23 cellular contexts compared by ENCODE assay signal in the genomic region with DNA sequence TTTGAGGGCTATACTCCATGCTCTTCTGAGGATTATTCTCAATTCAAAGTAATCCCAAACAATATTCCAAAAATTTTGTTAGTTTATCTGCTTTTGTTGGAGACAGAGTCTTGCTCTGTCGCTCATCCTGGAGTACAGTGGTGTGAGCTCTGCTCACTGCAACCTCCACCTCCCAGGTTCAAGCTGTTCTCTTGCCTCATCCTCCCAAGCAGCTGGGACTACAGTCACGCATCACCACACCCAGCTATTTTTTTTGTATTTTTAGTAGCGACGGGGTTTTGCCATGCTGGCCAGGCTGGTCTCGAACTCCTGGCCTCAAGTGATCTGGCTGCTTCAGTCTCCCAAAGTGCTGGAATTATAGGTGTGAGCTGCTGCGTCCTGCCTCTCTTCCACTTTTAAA. TPM values are rescaled to one million over a fixed set of nuclear protein-coding genes. Genes with fewer than 3 reads are reported as not detected.
DNase-seq lines count a peak whose midpoint lies in the region; ATAC-seq, FAIRE-seq and TF ChIP-seq lines count a peak whose summit lies in the region.
"Had no signal": no experiment of that assay in that cellular context is flagged by ENCODE, and none has a peak within 500 bp of the region (broad histone marks: within the 10 kb centered on the region; RNA-seq: fewer than 3 reads in every experiment).

No MANE protein-coding gene starts in this region.

- FAIRE-seq in urothelium cell line (lab: Jason Lieb, UNC): no peak

- TF ChIP-seq POLR2A in thyroid gland (IDR thresholded peaks at IDR 0.05): no peak

- intact Hi-C loops in left ventricle myocardium superior (cut with micrococcal nuclease) (no loop called here), left cardiac atrium (cut with DNase I) (no loop called here), thyroid gland (cut with DNase I) (no loop called here)

- 58 to 68% methylated on average over 6 of the region's 6 CpGs for WGBS in thyroid gland, 2 donors

- peaks cover 29% of the 10 kb centered on the region for H3K4me1 ChIP-seq in RWPE2 (ENCODE audit: insufficient read depth, poor library complexity, severe bottlenecking)
- peaks cover 8 to 9% of the 10 kb centered on the region in 2 donors for H3K4me1 ChIP-seq in thyroid gland
- H3K4me1 ChIP-seq: SJCRH30 had no signal

- no peaks in the 10 kb centered on the region for H3K27me3 ChIP-seq in RWPE2 (ENCODE audit: insufficient read depth, poor library complexity, severe bottlenecking)
- H3K27me3 ChIP-seq in thyroid gland: no peaks in the 10 kb centered on the region
- H3K27me3 ChIP-seq: ascending aorta, SJCRH30 had no signal

- DNase-seq in left ventricle myocardium superior (no peak), left cardiac atrium (no peak), RWPE2 (ENCODE audit: low spot score) (no peak), kidney tubule cell (ENCODE audit: low spot score) (peak; percentile 70), thyroid gland (peak; percentile 19 to 21), urothelium cell line (ENCODE audit: low spot score) (no peak), retina (no peak), GM10266 (ENCODE audit: extremely low spot score) (no peak)
- DNase-seq: activated CD4-positive, alpha-beta T cell treated with anti-CD3 and anti-CD28 coated beads, Interleukin-2, amount 50 U/mL, for 48 hours; activated naive CD4-positive, alpha-beta T cell treated with Interleukin-2 at 50 U/mL for 16 hours; activated T-cell treated with anti-CD3 and anti-CD28 coated beads for 4 hours; CD4-positive, CD25-positive, alpha-beta regulatory T cell; DMS79 treated with DMSO at 0.1 percent for 48 hours; effector memory CD8-positive, alpha-beta T cell; GOT3; NCI-H1105 treated with DMSO at 0.1 percent for 48 hours; NCI-H69; OCI-M1; SJCRH30; stimulated activated CD4-positive, alpha-beta T cell treated with anti-CD3 and anti-CD28 coated beads, Interleukin-4, amount 100 ng/mL, for 1 hour had no signal

- H3K27ac ChIP-seq in RWPE2 (ENCODE audit: poor library complexity, severe bottlenecking): peak overlapping the region; percentile 82
- H3K27ac ChIP-seq in thyroid gland: no peak overlapping the region
- H3K27ac ChIP-seq: SJCRH30, VCaP had no signal

- H3K9me3 ChIP-seq in RWPE2 (ENCODE audit: severe bottlenecking) (no peaks in the 10 kb centered on the region), thyroid gland (no peaks in the 10 kb centered on the region)
- H3K9me3 ChIP-seq: ascending aorta, SJCRH30 had no signal

- TF ChIP-seq CTCF in RWPE2 (IDR thresholded peaks at IDR 0.05; ENCODE audit: poor library complexity, severe bottlenecking): no peak
- no peak for TF ChIP-seq CTCF in thyroid gland (IDR thresholded peaks at IDR 0.05)
- TF ChIP-seq CTCF in GM10266 (IDR thresholded peaks at IDR 0.05; ENCODE audit: control insufficient read depth, insufficient read depth, low read depth, missing control alignments): no peak

- H3K36me3 ChIP-seq in RWPE2 (ENCODE audit: low read depth): peaks cover 4% of the 10 kb centered on the region; the same call in 1 of the 2 replicates
- H3K36me3 ChIP-seq in thyroid gland: no peaks in the 10 kb centered on the region

- H3K4me3 ChIP-seq in RWPE2 (ENCODE audit: severe bottlenecking): no peak overlapping the region
- H3K4me3 ChIP-seq in thyroid gland (replicated peaks in 1 of 3): no peak overlapping the region
- H3K4me3 ChIP-seq: ascending aorta, SJCRH30, smooth muscle cell had no signal

- ATAC-seq in left ventricle myocardium superior (peak; percentile 28), left cardiac atrium (no peak), RWPE2 (ENCODE audit: low read depth) (0 out of 3 replicates have a peak, but pooled peaks have one; percentile 3)
- ATAC-seq: effector memory CD8-positive, alpha-beta T cell had no signal

RNA-seq across cellular contexts. Expression of gene MEF2A, which starts 39.1 kb away (rescaled TPM):
- total RNA-seq in left ventricle myocardium superior (160 TPM), left cardiac atrium (100 to 1,000 TPM in 1 of 2 donors, 10 to 100 TPM in 1; 96.0 to 145 TPM), thyroid gland (100 to 1,000 TPM in 2 of 4 donors, 10 to 100 TPM in 2; 55.3 to 155 (median 105) TPM)

Comparison
In these comparisons a context has a peak if more than half of its experiments do, and no peak if none do; other contexts are left out.
1. ATAC-seq: peak in left ventricle myocardium superior (single experiment) and RWPE2 (single experiment); none in left cardiac atrium (0 of 2).
2. DNase-seq: peak in kidney tubule cell (single experiment) and thyroid gland (2 of 2); none in left ventricle myocardium superior (single experiment), left cardiac atrium (single experiment), RWPE2 (single experiment), urothelium cell line (single experiment), retina (single experiment) and GM10266 (single experiment).